In the genomic region with DNA sequence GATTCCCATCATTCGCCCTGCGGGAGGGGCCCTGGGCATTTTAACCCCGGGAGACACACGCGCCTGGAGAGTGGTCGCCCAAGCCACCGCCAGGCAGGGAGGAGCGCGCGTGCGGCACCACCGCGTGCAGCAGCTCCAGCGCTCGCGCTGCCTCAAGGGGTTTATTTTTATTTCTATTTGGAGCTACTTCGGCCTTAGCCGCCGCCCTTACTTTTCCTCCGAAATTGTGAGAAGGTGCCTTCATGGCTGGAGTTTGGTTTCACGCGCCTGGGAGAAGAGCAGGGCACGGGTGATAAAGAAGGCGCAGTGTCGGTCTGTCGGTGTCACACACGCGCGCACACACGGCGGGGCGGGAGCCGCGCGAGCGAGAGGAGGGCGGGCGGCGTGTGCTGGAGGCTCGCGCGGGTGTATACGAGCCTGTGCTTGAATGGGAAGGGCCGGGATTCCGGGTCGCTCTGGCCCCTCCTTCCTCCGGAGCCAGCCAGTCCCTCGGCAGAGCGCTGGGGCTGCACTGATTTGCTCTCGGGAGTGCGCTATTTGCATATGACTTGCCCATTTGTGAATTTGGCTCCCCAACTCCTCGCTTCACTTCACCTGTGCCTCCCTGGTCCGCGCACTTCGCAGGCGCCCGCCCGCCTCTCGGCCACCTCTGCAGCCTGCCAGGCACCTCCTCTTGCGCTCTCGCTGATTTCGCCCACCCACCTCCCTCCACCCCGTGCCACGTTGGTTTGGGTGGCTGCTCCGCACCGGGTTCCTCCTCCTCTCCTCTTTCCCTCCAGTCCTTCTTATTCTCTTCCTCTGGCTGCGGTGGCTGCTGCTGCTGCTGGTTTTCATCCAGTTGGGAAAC, we compare ENCODE assay signal across 9 cellular contexts.
DNase-seq lines count a peak whose midpoint lies in the region; ATAC-seq, FAIRE-seq and TF ChIP-seq lines count a peak whose summit lies in the region.
"Had no signal": no experiment of that assay in that cellular context is flagged by ENCODE, and none has a peak within 500 bp of the region (broad histone marks: within the 10 kb centered on the region; RNA-seq: fewer than 3 reads in every experiment).

No MANE protein-coding gene starts in this region.

- peak; percentile 54 for DNase-seq in activated CD4-positive, alpha-beta T cell treated with anti-CD3 and anti-CD28 coated beads, Interleukin-2, amount 10 ng/mL, durations not matched to agents 24 days and 14 days
- DNase-seq in activated CD4-positive, alpha-beta T cell treated with anti-CD3 and anti-CD28 coated beads, Interleukin-2, amount 50 U/mL, for 48 hours, result no peak
- peak; percentile 97 for DNase-seq in NCI-H2171 (lab: John Stamatoyannopoulos, UW)
- DNase-seq in MCF 10A (ENCODE audit: unreplicated experiment), result peak; percentile 90
- peak; percentile 80 for DNase-seq in iPS DF 6.9 (ENCODE audit: low read depth, low spot score)
- DNase-seq in retinal pigment epithelial cell (ENCODE audit: low read depth), result peak; percentile 76
- no peak for DNase-seq in GM12891 (ENCODE audit: insufficient read length, low spot score)

- peaks cover 16% of the 10 kb centered on the region; the same call in 1 of the 2 replicates for H3K27me3 ChIP-seq in iPS DF 6.9 (ENCODE audit: control insufficient read depth, insufficient read depth, low read length)
- H3K27me3 ChIP-seq: BLaER1 had no signal

- no peak for FAIRE-seq in GM12891 (lab: Jason Lieb, UNC)

- POLR2A ChIA-PET in MCF 10A (lab: Yijun Ruan, JAX), result no interaction called here

- no TSS peak for BruUV-seq in MCF 10A (replicated peaks; lab: Mats Ljungman, UMichigan)

- CTCF ChIA-PET in MCF 10A (lab: Yijun Ruan, JAX), result interaction anchor here (0.7 kb wide), 1 partner anchor 354 kb away, joined by 3 read pairs; no protein-coding TSS in a partner anchor

- peaks cover 4% of the 10 kb centered on the region for H3K4me1 ChIP-seq in iPS DF 6.9 (ENCODE audit: control insufficient read depth, insufficient read depth, low read length)
- H3K4me1 ChIP-seq: BLaER1 had no signal

- ATAC-seq in GM21381 (IDR thresholded peaks at IDR 0.05; ENCODE audit: unreplicated experiment), result no peak

- H3K9me3 ChIP-seq in iPS DF 6.9 (ENCODE audit: control insufficient read depth, insufficient read depth, low read length), result no peaks in the 10 kb centered on the region

- no peak overlapping the region for H3K27ac Mint-ChIP-seq in activated CD4-positive, alpha-beta T cell treated with anti-CD3 and anti-CD28 coated beads, Interleukin-2, amount 10 ng/mL, durations not matched to agents 24 days and 14 days
- H3K27ac Mint-ChIP-seq in MCF 10A (ENCODE audit: low read depth, unreplicated experiment), result peak overlapping the region; percentile 52

- peaks cover 41% of the 10 kb centered on the region for H3K27me3 Mint-ChIP-seq in activated CD4-positive, alpha-beta T cell treated with anti-CD3 and anti-CD28 coated beads, Interleukin-2, amount 10 ng/mL, durations not matched to agents 24 days and 14 days
- H3K27me3 Mint-ChIP-seq in MCF 10A (ENCODE audit: insufficient read depth, unreplicated experiment), result peaks cover 76% of the 10 kb centered on the region

- H3K9me3 Mint-ChIP-seq in activated CD4-positive, alpha-beta T cell treated with anti-CD3 and anti-CD28 coated beads, Interleukin-2, amount 10 ng/mL, durations not matched to agents 24 days and 14 days, result peaks cover 3% of the 10 kb centered on the region
- no peaks in the 10 kb centered on the region for H3K9me3 Mint-ChIP-seq in MCF 10A (ENCODE audit: unreplicated experiment)

- TF ChIP-seq POLR2A in GM12891 (IDR thresholded peaks at IDR 0.05; ENCODE audit: low read depth, low read length), result no peak

- no peaks in the 10 kb centered on the region for H3K36me3 Mint-ChIP-seq in activated CD4-positive, alpha-beta T cell treated with anti-CD3 and anti-CD28 coated beads, Interleukin-2, amount 10 ng/mL, durations not matched to agents 24 days and 14 days (ENCODE audit: low read depth)
- H3K36me3 Mint-ChIP-seq in MCF 10A (ENCODE audit: insufficient read depth, unreplicated experiment), result no peaks in the 10 kb centered on the region

- no peak overlapping the region for H3K4me3 Mint-ChIP-seq in activated CD4-positive, alpha-beta T cell treated with anti-CD3 and anti-CD28 coated beads, Interleukin-2, amount 10 ng/mL, durations not matched to agents 24 days and 14 days
- H3K4me3 Mint-ChIP-seq in MCF 10A (ENCODE audit: unreplicated experiment), result peak overlapping the region; percentile 81

- no CpG with 5 or more reads among the region's 67 CpGs for WGBS in iPS DF 6.9 (ENCODE audit: insufficient coverage, insufficient read length)

- H3K4me1 Mint-ChIP-seq in activated CD4-positive, alpha-beta T cell treated with anti-CD3 and anti-CD28 coated beads, Interleukin-2, amount 10 ng/mL, durations not matched to agents 24 days and 14 days, result no peaks in the 10 kb centered on the region
- H3K4me1 Mint-ChIP-seq in MCF 10A (ENCODE audit: insufficient read depth, unreplicated experiment), result no peaks in the 10 kb centered on the region

- peak overlapping the region; percentile 62; the same call in 1 of the 2 replicates for H3K4me3 ChIP-seq in iPS DF 6.9 (ENCODE audit: low read length)
- peak overlapping the region; percentile 63 for H3K4me3 ChIP-seq in retinal pigment epithelial cell (ENCODE audit: low read length)
- H3K4me3 ChIP-seq: BLaER1 had no signal

- intact Hi-C loops in activated CD4-positive, alpha-beta T cell treated with anti-CD3 and anti-CD28 coated beads, Interleukin-2, amount 10 ng/mL, durations not matched to agents 24 days and 14 days (cut with micrococcal nuclease), result no loop called here
- intact Hi-C loops in MCF 10A (cut with micrococcal nuclease), result no loop called here

- H3K27ac ChIP-seq in iPS DF 6.9 (ENCODE audit: low read length), result no peak overlapping the region
- H3K27ac ChIP-seq: BLaER1 had no signal

- TF ChIP-seq CTCF in MCF 10A (IDR thresholded peaks at IDR 0.05; ENCODE audit: unreplicated experiment), result no peak
- no peak for TF ChIP-seq CTCF in retinal pigment epithelial cell (conservative IDR thresholded peaks at IDR 0.05; ENCODE audit: low read depth, low read length)

- no peaks in the 10 kb centered on the region for H3K36me3 ChIP-seq in iPS DF 6.9 (ENCODE audit: control insufficient read depth, insufficient read depth, low read length)
- H3K36me3 ChIP-seq: BLaER1 had no signal

TF ChIP-seq in GM12891, 5 proteins besides CTCF, POLR2A, EP300 and RAD21:
- TF ChIP-seq PAX5 (IDR thresholded peaks at IDR 0.05; ENCODE audit: insufficient read depth, low read length, severe bottlenecking), result no peak
- TF ChIP-seq POU2F2 (IDR thresholded peaks at IDR 0.05; ENCODE audit: low read depth, low read length), result no peak
- TF ChIP-seq TAF1 (IDR thresholded peaks at IDR 0.05; ENCODE audit: low read depth, low read length), result no peak
- TF ChIP-seq POLR2AphosphoS5 (IDR thresholded peaks at IDR 0.05; ENCODE audit: low read depth, low read length), result no peak
- TF ChIP-seq SPI1 (IDR thresholded peaks at IDR 0.05; ENCODE audit: low read depth, low read length), result no peak

Comparison
In these comparisons a context has a peak if more than half of its experiments do, and no peak if none do; other contexts are left out.
1. DNase-seq: peak in activated CD4-positive, alpha-beta T cell treated with anti-CD3 and anti-CD28 coated beads, Interleukin-2, amount 10 ng/mL, durations not matched to agents 24 days and 14 days (single experiment), NCI-H2171 (single experiment), MCF 10A (single experiment), iPS DF 6.9 (single experiment) and retinal pigment epithelial cell (single experiment); none in activated CD4-positive, alpha-beta T cell treated with anti-CD3 and anti-CD28 coated beads, Interleukin-2, amount 50 U/mL, for 48 hours (0 of 2) and GM12891 (single experiment).